ENCODE assay signal across 9 cellular contexts in the genomic region with DNA sequence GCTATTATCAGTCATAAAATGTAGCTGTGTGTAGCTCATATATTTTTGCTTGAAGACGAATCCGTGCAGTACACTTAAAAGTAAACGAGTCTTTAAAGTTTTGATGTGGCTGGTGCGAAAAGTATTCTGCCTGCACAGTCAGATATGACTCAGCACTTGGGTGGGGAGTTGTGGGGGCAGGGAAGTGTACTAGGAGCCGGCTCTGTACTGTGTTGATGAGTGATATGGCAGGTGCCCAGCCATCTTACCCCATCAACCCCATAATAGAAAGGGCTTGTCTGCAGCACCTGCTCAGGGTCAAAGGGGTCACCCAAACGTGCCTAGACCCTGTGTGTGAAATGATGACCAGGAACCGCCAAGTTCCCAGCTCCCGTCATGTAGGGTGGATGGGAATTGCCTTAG. TPM values are rescaled to one million over a fixed set of nuclear protein-coding genes. Genes with fewer than 3 reads are reported as not detected.
A peak's percentile ranks its signal among the peaks of the same experiment; 100 is the strongest.
DNase-seq lines count a peak whose midpoint lies in the region; ATAC-seq, FAIRE-seq and TF ChIP-seq lines count a peak whose summit lies in the region.
"Had no signal": no experiment of that assay in that cellular context is flagged by ENCODE, and none has a peak within 500 bp of the region (broad histone marks: within the 10 kb centered on the region; RNA-seq: fewer than 3 reads in every experiment).

No MANE protein-coding gene starts in this region.

- H3K36me3 Mint-ChIP-seq in GM23338 (ENCODE audit: low read depth) (peaks cover 19% of the 10 kb centered on the region; the same call in 2 of the 3 replicates), type B pancreatic cell (peaks cover 14% of the 10 kb centered on the region)
- H3K36me3 Mint-ChIP-seq in activated naive CD4-positive, alpha-beta T cell treated with anti-CD3 and anti-CD28 coated beads, Interleukin-2, amount 50 U/mL, for 24 hours = peaks cover 6% of the 10 kb centered on the region

- H3K4me3 Mint-ChIP-seq in GM23338 = no peak overlapping the region
- no peak overlapping the region for H3K4me3 Mint-ChIP-seq in activated naive CD4-positive, alpha-beta T cell treated with anti-CD3 and anti-CD28 coated beads, Interleukin-2, amount 50 U/mL, for 24 hours
- no peak overlapping the region for H3K4me3 Mint-ChIP-seq in type B pancreatic cell

- H3K36me3 ChIP-seq in GM23338 (ENCODE audit: insufficient read depth) = peaks cover 6% of the 10 kb centered on the region; the same call in 1 of the 2 replicates
- peaks cover 10 to 33% of the 10 kb centered on the region in 2 experiments for H3K36me3 ChIP-seq in HepG2 (replicated peaks in 1 of 2; ENCODE audit: control insufficient read depth in 1 of 2, insufficient read depth in 2 of 2, low read length in 2 of 2)

- no TSS peak for BruUV-seq in HepG2 (replicated peaks; lab: Mats Ljungman, UMichigan)

- H3K9me3 Mint-ChIP-seq in GM23338 (no peaks in the 10 kb centered on the region), type B pancreatic cell (no peaks in the 10 kb centered on the region)
- no peaks in the 10 kb centered on the region for H3K9me3 Mint-ChIP-seq in activated naive CD4-positive, alpha-beta T cell treated with anti-CD3 and anti-CD28 coated beads, Interleukin-2, amount 50 U/mL, for 24 hours

- in situ Hi-C loops in HepG2 (cut with HindIII; ENCODE audit: extremely low pct_ligation_motif_present, low pct_unique_long_range_greater_than_20kb) = no loop called here

- H3K79me2 ChIP-seq in GM23338 (replicated peaks; ENCODE audit: insufficient read depth) (no peaks in the 10 kb centered on the region), HepG2 (ENCODE audit: insufficient read depth, low read length) (no peaks in the 10 kb centered on the region)

- H3K9me2 ChIP-seq in GM23338 (ENCODE audit: insufficient read depth) = no peaks in the 10 kb centered on the region

- H3K27me3 Mint-ChIP-seq in GM23338 (ENCODE audit: insufficient read depth, low read depth, poor library complexity) (peaks cover 9% of the 10 kb centered on the region), type B pancreatic cell (no peaks in the 10 kb centered on the region)
- H3K27me3 Mint-ChIP-seq in activated naive CD4-positive, alpha-beta T cell treated with anti-CD3 and anti-CD28 coated beads, Interleukin-2, amount 50 U/mL, for 24 hours = no peaks in the 10 kb centered on the region

- no peak for TF ChIP-seq POLR2A in HepG2 (IDR thresholded peaks at IDR 0.05; ENCODE audit: insufficient read depth in 1 of 2, low read depth in 2 of 2, low read length in 2 of 2)

- no peak for TF ChIP-seq EP300 in HepG2 (IDR thresholded peaks at IDR 0.05; ENCODE audit: low read depth in 2 of 2, low read length in 2 of 2)
- no peak for TF ChIP-seq EP300 in HepG2 (CRISPR knock-in tag; IDR thresholded peaks at IDR 0.05; ENCODE audit: borderline replicate concordance)

- no peak overlapping the region for H3K4me2 ChIP-seq in GM23338
- no peak overlapping the region for H3K4me2 ChIP-seq in HepG2 (ENCODE audit: low read depth, low read length)

- POLR2A ChIA-PET in HepG2 (lab: Yijun Ruan, JAX) = interaction anchor here (1.2 to 2.2 kb wide), 4 partner anchors 10 to 48 kb away, joined by 4 to 10 read pairs (median 6); partner anchors contain the start of gene BCL2L11

- H3K27ac Mint-ChIP-seq in GM23338 (0 out of 2 replicates have a peak overlapping the region, but pooled peaks have one; percentile 36), type B pancreatic cell (peak overlapping the region; percentile 51)
- peak overlapping the region; percentile 43 for H3K27ac Mint-ChIP-seq in activated naive CD4-positive, alpha-beta T cell treated with anti-CD3 and anti-CD28 coated beads, Interleukin-2, amount 50 U/mL, for 24 hours

- ATAC-seq in GM23338 (no peak), HepG2 (no peak), HG03097 (IDR thresholded peaks at IDR 0.05; ENCODE audit: low FRiP score, unreplicated experiment) (no peak)

- H2AFZ ChIP-seq in GM23338 = no peak overlapping the region
- no peak overlapping the region for H2AFZ ChIP-seq in HepG2 (ENCODE audit: low read length)

- no peaks in the 10 kb centered on the region for H3K27me3 ChIP-seq in GM23338 (ENCODE audit: insufficient read depth)
- no peaks in the 10 kb centered on the region for H3K27me3 ChIP-seq in HepG2 (ENCODE audit: control insufficient read depth in 1 of 2, insufficient read depth in 2 of 2, low read length in 2 of 2)

- no peak for TF ChIP-seq RAD21 in HepG2 (CRISPR knock-in tag; IDR thresholded peaks at IDR 0.05)

- intact Hi-C loops in HepG2 (cut with micrococcal nuclease; ENCODE audit: unreplicated experiment) = no loop called here

- FAIRE-seq in HepG2 (lab: Jason Lieb, UNC) = no peak

- no peak overlapping the region for H3K9ac ChIP-seq in HepG2 (ENCODE audit: insufficient read depth, low read depth, low read length)

- no peaks in the 10 kb centered on the region for H3K9me3 ChIP-seq in HepG2 (ENCODE audit: low read length)

- peaks cover 15% of the 10 kb centered on the region for H3K4me1 ChIP-seq in GM23338 (ENCODE audit: insufficient read depth)
- no peaks in the 10 kb centered on the region for H3K4me1 ChIP-seq in HepG2 (ENCODE audit: insufficient read depth, low read length)

- no peak for TF ChIP-seq CTCF in GM23338 (conservative IDR thresholded peaks at IDR 0.05; ENCODE audit: low read depth in 2 of 2)
- no peak for TF ChIP-seq CTCF in HepG2 (CRISPR knock-in tag; IDR thresholded peaks at IDR 0.05)
- no peak for TF ChIP-seq CTCF in type B pancreatic cell (conservative IDR thresholded peaks at IDR 0.05)

- H3K27ac ChIP-seq in GM23338 (ENCODE audit: low read depth) = 0 out of 2 replicates have a peak overlapping the region, but pooled peaks have one; percentile 26
- H3K27ac ChIP-seq in HepG2 (ENCODE audit: extremely low read length, insufficient read depth, low read length) = no peak overlapping the region

- 70% methylated on average over 8 of the region's 8 CpGs for WGBS in HepG2 (ENCODE audit: low lambda C conversion rate)

- no peaks in the 10 kb centered on the region for H3F3A ChIP-seq in GM23338 (replicated peaks; ENCODE audit: low read depth)

- DNase-seq in Daoy (ENCODE audit: low read depth) (peak; percentile 74), GM23338 (ENCODE audit: low spot score) (no peak), RKO (ENCODE audit: low spot score) (peak; percentile 75), HepG2 (ENCODE audit: low spot score) (no peak), type B pancreatic cell (ENCODE audit: extremely low spot score, unreplicated experiment) (no peak), NCI-H1694 treated with DMSO at 0.1 percent for 48 hours (lab: John Stamatoyannopoulos, UW) (no peak)

- H3K4me1 Mint-ChIP-seq in GM23338 (peaks cover 37% of the 10 kb centered on the region), type B pancreatic cell (ENCODE audit: unreplicated experiment) (peaks cover 17% of the 10 kb centered on the region)
- H3K4me1 Mint-ChIP-seq in activated naive CD4-positive, alpha-beta T cell treated with anti-CD3 and anti-CD28 coated beads, Interleukin-2, amount 50 U/mL, for 24 hours = peaks cover 25% of the 10 kb centered on the region

- CTCF ChIA-PET in HepG2 (lab: Yijun Ruan, JAX; ENCODE audit: low intra/inter-chr PET ratio, low total read pairs) = no interaction called here

- H3K4me3 ChIP-seq in GM23338 = no peak overlapping the region
- no peak overlapping the region for H3K4me3 ChIP-seq in HepG2 (replicated peaks in 1 of 3; ENCODE audit: insufficient read depth in 1 of 3, low read depth in 2 of 3, low read length in 3 of 3)
- H3K4me3 ChIP-seq: lung had no signal

- no peaks in the 10 kb centered on the region for H4K20me1 ChIP-seq in GM23338 (replicated peaks; ENCODE audit: insufficient read depth)
- no peaks in the 10 kb centered on the region for H4K20me1 ChIP-seq in HepG2 (ENCODE audit: insufficient read depth, low read length)

TF ChIP-seq in HepG2, 621 proteins besides CTCF, POLR2A, EP300 and RAD21 (continues in another document):
- TF ChIP-seq DR1 (CRISPR knock-in tag; IDR thresholded peaks at IDR 0.05) (no peak), MAFF (IDR thresholded peaks at IDR 0.05; ENCODE audit: low read depth, low read length) (0 out of 2 replicates have a peak, but pooled peaks have one; percentile 26), RBM22 (optimal IDR thresholded peaks at IDR 0.05; ENCODE audit: low read length) (peak; percentile 84), AGO1 (IDR thresholded peaks at IDR 0.05; ENCODE audit: low read depth, low read length, poor library complexity, severe bottlenecking) (no peak)

RNA-seq across cellular contexts. Expression of gene BCL2L11, which starts 47.8 kb away (rescaled TPM):
- total RNA-seq in Daoy (2014; rRNA removed; shearing (Covaris generic)) = 2.4 and 4.8 TPM in 2 replicates
- total RNA-seq in GM23338 (2014; rRNA removed; shearing (Covaris generic)) = 21.0 and 22.5 TPM in 2 replicates
- polyA plus RNA-seq in GM23338 (2016; fragmentation: Nextera tagmentation; extraction: Ambion mirVana) (10.6 and 11.0 TPM in 2 replicates), HepG2 (2011; rRNA removed) (6.1 and 6.4 TPM in 2 replicates)
- total RNA-seq in HepG2 (2016; rRNA removed; fragmentation: Illumina TruSeq; extraction: Trizol) (9.7 and 9.9 TPM in 2 replicates), type B pancreatic cell (ENCODE audit: low replicate concordance) (28.7 and 29.2 TPM in 2 replicates)
- 1.5 and 4.5 TPM in 2 replicates for total RNA-seq in HepG2 (2016; cell fraction: cytosol; rRNA removed; fragmentation: Illumina TruSeq; extraction: Trizol; ENCODE audit: low read depth)
- 6.4 and 9.7 TPM in 2 replicates for total RNA-seq in HepG2 (2016; cell fraction: insoluble cytoplasmic fraction; rRNA removed; fragmentation: Illumina TruSeq; extraction: Trizol)
- total RNA-seq in HepG2 (2016; cell fraction: membrane; rRNA removed; fragmentation: Illumina TruSeq; extraction: Trizol) = 6.9 and 7.6 TPM in 2 replicates
- 22.7 and 24.2 TPM in 2 replicates for total RNA-seq in HepG2 (2016; cell fraction: nucleus; rRNA removed; fragmentation: Illumina TruSeq; extraction: Trizol)
- 3.7 and 5.7 TPM in 2 replicates for polyA plus RNA-seq in HepG2 (2011; cell fraction: cytosol; rRNA removed)
- polyA plus RNA-seq in HepG2 (2011; cell fraction: nucleus; rRNA removed) = 9.5 and 16.1 TPM in 2 replicates
- polyA plus RNA-seq in HepG2 (2012) = 11.6 and 12.0 TPM in 2 replicates
- polyA plus RNA-seq in HepG2 (2016; cell fraction: cytosol; fragmentation: Illumina TruSeq; extraction: Trizol; ENCODE audit: low read depth) = 1.6 and 2.1 TPM in 2 replicates
- 9.9 and 10.8 TPM in 2 replicates for polyA plus RNA-seq in HepG2 (2016; cell fraction: insoluble cytoplasmic fraction; fragmentation: Illumina TruSeq; extraction: Trizol; ENCODE audit: low read depth)
- 3.1 and 3.8 TPM in 2 replicates for polyA plus RNA-seq in HepG2 (2016; cell fraction: membrane; fragmentation: Illumina TruSeq; extraction: Trizol; ENCODE audit: low read depth)
- 22.4 and 23.3 TPM in 2 replicates for polyA plus RNA-seq in HepG2 (2016; cell fraction: nucleus; fragmentation: Illumina TruSeq; extraction: Trizol; ENCODE audit: insufficient read depth, low read depth)
- polyA minus RNA-seq in HepG2 (2011; rRNA and poly(A)+ RNA removed; ENCODE audit: low replicate concordance) = 7.4 and 11.0 TPM in 2 replicates
- polyA minus RNA-seq in HepG2 (2011; cell fraction: cytosol; rRNA and poly(A)+ RNA removed) = 6.5 and 6.6 TPM in 2 replicates
- 24.2 and 24.5 TPM in 2 replicates for polyA minus RNA-seq in HepG2 (2011; cell fraction: nucleus; rRNA and poly(A)+ RNA removed)

Comparison
In these comparisons a context has a peak if more than half of its experiments do, and no peak if none do; other contexts are left out.
1. DNase-seq: peak in Daoy (single experiment) and RKO (single experiment); none in GM23338 (single experiment), HepG2 (single experiment), type B pancreatic cell (single experiment) and NCI-H1694 treated with DMSO at 0.1 percent for 48 hours (single experiment).
2. Peak in every context shown above with its lines, with median percentiles within 50 percentile points of each other: H3K27ac Mint-ChIP-seq.